9 cellular contexts compared by ENCODE assay signal in genomic region chr4:54942735-54943134, GRCh38.
DNase-seq lines count a peak whose midpoint lies in the region; ATAC-seq lines count a peak whose summit lies in the region.
"Had no signal": no experiment of that assay in that cellular context is flagged by ENCODE, and none has a peak within 500 bp of the region (broad histone marks: within the 10 kb centered on the region; RNA-seq: fewer than 3 reads in every experiment).

No MANE protein-coding gene starts in this region.

- peak in 3 of 5 donors; percentile 3 to 80 (median 69) for DNase-seq in CD8-positive, alpha-beta memory T cell
- DNase-seq in T-helper 2 cell = peak in 3 of 5 experiments; percentile 10 to 75 (median 63)
- DNase-seq in effector memory CD4-positive, alpha-beta T cell = peak in 2 of 3 donors; percentile 15 to 24
- no peak for DNase-seq in cerebellar nuclear complex (lab: John Stamatoyannopoulos, UW)
- DNase-seq in cerebellar cortex (ENCODE audit: low spot score) = no peak
- DNase-seq in aorta = no peak
- DNase-seq in mesendoderm = no peak
- DNase-seq: gastrocnemius medialis had no signal

- intact Hi-C loops in aorta (cut with DNase I) = no loop called here

- no peaks in the 10 kb centered on the region for H3K9me3 ChIP-seq in CD8-positive, alpha-beta memory T cell (ENCODE audit: low read length)
- H3K9me3 ChIP-seq in effector memory CD4-positive, alpha-beta T cell (ENCODE audit: control insufficient read depth, low read length) = no peaks in the 10 kb centered on the region
- H3K9me3 ChIP-seq in aorta (ENCODE audit: control insufficient read depth, low read length) = peaks cover 3% of the 10 kb centered on the region
- H3K9me3 ChIP-seq: gastrocnemius medialis had no signal

- H3K27ac Mint-ChIP-seq in CD8-positive, alpha-beta memory T cell = peak overlapping the region in 7 of 8 donors; percentile 25 to 97 (median 89)

- H4K5ac ChIP-seq in mesendoderm (ENCODE audit: low read length) = no peak overlapping the region

- ATAC-seq in HG02678 (IDR thresholded peaks at IDR 0.05; ENCODE audit: unreplicated experiment) = peak; percentile 40
- no peak for ATAC-seq in aorta (ENCODE audit: low FRiP score)
- ATAC-seq: gastrocnemius medialis had no signal

- H2AK5ac ChIP-seq in mesendoderm (ENCODE audit: low read length) = no peak overlapping the region

- H3K18ac ChIP-seq in mesendoderm (ENCODE audit: low read length) = no peak overlapping the region

- H3K9me3 Mint-ChIP-seq in CD8-positive, alpha-beta memory T cell = no peaks in the 10 kb centered on the region

- no peak overlapping the region for H3K23ac ChIP-seq in mesendoderm (ENCODE audit: low read length)

- peaks cover 21 to 38% (median 34%) of the 10 kb centered on the region in 3 donors for H3K4me1 Mint-ChIP-seq in CD8-positive, alpha-beta memory T cell

- H3K4me2 ChIP-seq in mesendoderm (ENCODE audit: low read length) = no peak overlapping the region

- H3K27ac ChIP-seq in CD8-positive, alpha-beta memory T cell (ENCODE audit: low read depth, low read length) = no peak overlapping the region
- H3K27ac ChIP-seq in effector memory CD4-positive, alpha-beta T cell (ENCODE audit: insufficient read depth, low read length, poor library complexity, severe bottlenecking) = peak overlapping the region; percentile 56
- H3K27ac ChIP-seq in aorta (ENCODE audit: low read depth in 1 of 2, low read length in 2 of 2) = no peak overlapping the region
- no peak overlapping the region for H3K27ac ChIP-seq in mesendoderm (ENCODE audit: low read depth, low read length)

- no peak overlapping the region for H3K56ac ChIP-seq in mesendoderm (ENCODE audit: low read length)

- no peak overlapping the region for H3K4ac ChIP-seq in mesendoderm (ENCODE audit: low read depth, low read length)

- no peaks in the 10 kb centered on the region for H3K79me1 ChIP-seq in mesendoderm (ENCODE audit: low read length)

- CTCF ChIA-PET in CD8-positive, alpha-beta memory T cell (lab: Charles Lee) = no interaction called here

- no peak overlapping the region for H2BK120ac ChIP-seq in mesendoderm (ENCODE audit: low read depth, low read length)

- no peak overlapping the region for H2BK15ac ChIP-seq in mesendoderm (replicated peaks; ENCODE audit: low read depth)

- no peaks in the 10 kb centered on the region for H3K79me2 ChIP-seq in mesendoderm (ENCODE audit: control insufficient read depth, insufficient read depth, low read length)

- H4K8ac ChIP-seq in mesendoderm (ENCODE audit: low read depth, low read length) = no peak overlapping the region

- peaks cover 23% of the 10 kb centered on the region for H3K4me1 ChIP-seq in CD8-positive, alpha-beta memory T cell (ENCODE audit: insufficient read depth, low read length)
- H3K4me1 ChIP-seq in effector memory CD4-positive, alpha-beta T cell (ENCODE audit: control insufficient read depth, insufficient read depth, low read length, poor library complexity, severe bottlenecking) = no peaks in the 10 kb centered on the region
- H3K4me1 ChIP-seq in aorta (ENCODE audit: control insufficient read depth in 1 of 2, insufficient read depth in 2 of 2, low read length in 2 of 2) (no peaks in the 10 kb centered on the region), mesendoderm (ENCODE audit: control insufficient read depth, low read depth, low read length) (no peaks in the 10 kb centered on the region)
- H3K4me1 ChIP-seq: gastrocnemius medialis had no signal

- POLR2A ChIA-PET in CD8-positive, alpha-beta memory T cell (lab: Charles Lee) = no interaction called here

- no peaks in the 10 kb centered on the region for H3K27me3 Mint-ChIP-seq in CD8-positive, alpha-beta memory T cell

- H3K36me3 Mint-ChIP-seq in CD8-positive, alpha-beta memory T cell = peaks cover 0 to 1% (median 0%) of the 10 kb centered on the region in 3 donors

- no peaks in the 10 kb centered on the region for H3K27me3 ChIP-seq in CD8-positive, alpha-beta memory T cell (ENCODE audit: insufficient read depth, low read length, poor library complexity, severe bottlenecking)
- no peaks in the 10 kb centered on the region for H3K27me3 ChIP-seq in effector memory CD4-positive, alpha-beta T cell (replicated peaks; ENCODE audit: control insufficient read depth, insufficient read depth, low read length, poor library complexity, severe bottlenecking)
- H3K27me3 ChIP-seq in aorta (ENCODE audit: control insufficient read depth in 1 of 2, insufficient read depth in 2 of 2, low read length in 1 of 2) = no peaks in the 10 kb centered on the region
- no peaks in the 10 kb centered on the region for H3K27me3 ChIP-seq in mesendoderm (ENCODE audit: insufficient read depth, low read length, poor library complexity)
- H3K27me3 ChIP-seq: gastrocnemius medialis had no signal

- no peak overlapping the region for H2BK5ac ChIP-seq in mesendoderm (ENCODE audit: low read length)

- 79 to 80% methylated on average over 3 of the region's 3 CpGs for WGBS in aorta, 2 donors
- WGBS in mesendoderm (ENCODE audit: extremely low coverage, insufficient coverage, low lambda C conversion rate) = no CpG with 5 or more reads among the region's 3 CpGs

- H3K36me3 ChIP-seq in CD8-positive, alpha-beta memory T cell (ENCODE audit: insufficient read depth, low read length) = no peaks in the 10 kb centered on the region
- H3K36me3 ChIP-seq in effector memory CD4-positive, alpha-beta T cell (ENCODE audit: control insufficient read depth, insufficient read depth, low read length) = no peaks in the 10 kb centered on the region
- no peaks in the 10 kb centered on the region for H3K36me3 ChIP-seq in aorta (ENCODE audit: control insufficient read depth in 1 of 2, insufficient read depth in 2 of 2, low read length in 1 of 2)
- H3K36me3 ChIP-seq in mesendoderm (ENCODE audit: control insufficient read depth, insufficient read depth, low read length) = no peaks in the 10 kb centered on the region
- H3K36me3 ChIP-seq: gastrocnemius medialis had no signal

- no peak overlapping the region for H3K9ac ChIP-seq in mesendoderm (ENCODE audit: low read length)

- H3K4me3 ChIP-seq in CD8-positive, alpha-beta memory T cell (ENCODE audit: low read length) = no peak overlapping the region
- H3K4me3 ChIP-seq in effector memory CD4-positive, alpha-beta T cell (ENCODE audit: insufficient read depth, low read depth, low read length, poor library complexity, severe bottlenecking) = no peak overlapping the region
- H3K4me3 ChIP-seq in aorta (ENCODE audit: low read length in 2 of 2) (no peak overlapping the region), mesendoderm (ENCODE audit: low read length) (no peak overlapping the region)
- H3K4me3 ChIP-seq: gastrocnemius medialis had no signal

- peak overlapping the region; percentile 11 to 73 (median 57) for H3K4me3 Mint-ChIP-seq in CD8-positive, alpha-beta memory T cell

Comparison
In these comparisons a context has a peak if more than half of its experiments do, and no peak if none do; other contexts are left out.
1. DNase-seq: peak in CD8-positive, alpha-beta memory T cell (3 of 5), T-helper 2 cell (3 of 5) and effector memory CD4-positive, alpha-beta T cell (2 of 3); none in cerebellar nuclear complex (0 of 2), cerebellar cortex (single experiment), aorta (0 of 2) and mesendoderm (single experiment).